Comparison of ENCODE assay signal across 8 cellular contexts in the genomic region with DNA sequence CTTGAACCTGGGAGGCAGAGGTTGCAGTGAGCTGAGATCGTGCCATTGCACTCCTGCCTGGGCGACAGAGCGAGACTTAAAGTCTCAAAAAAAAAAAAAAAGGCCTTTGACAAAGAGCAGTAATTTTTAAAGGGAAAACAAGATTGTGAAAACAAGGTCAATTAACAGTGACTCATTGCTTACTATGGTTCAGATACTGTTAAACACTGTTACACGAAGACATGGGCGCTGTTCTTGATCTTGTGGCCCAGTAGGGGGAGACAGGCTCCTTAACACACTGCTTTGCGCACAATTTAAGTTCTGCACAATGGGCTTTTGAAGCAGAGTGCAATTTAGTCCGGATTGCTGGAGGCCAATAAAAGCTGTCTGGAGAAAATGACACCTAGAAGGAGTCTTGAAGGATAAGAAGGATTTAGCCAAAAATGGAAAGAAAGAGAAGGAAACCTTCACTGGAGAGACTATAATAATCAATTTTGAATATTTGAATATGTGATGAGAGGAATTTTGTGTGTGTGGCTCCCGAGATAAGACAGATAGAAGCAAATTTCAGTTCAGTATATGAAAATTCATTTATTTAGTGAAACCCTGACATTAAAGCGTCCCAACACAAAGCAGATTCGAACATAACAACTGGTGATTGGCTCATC. TPM values are rescaled to one million over a fixed set of nuclear protein-coding genes. Genes with fewer than 3 reads are reported as not detected.
A peak's percentile ranks its signal among the peaks of the same experiment; 100 is the strongest.
DNase-seq lines count a peak whose midpoint lies in the region; ATAC-seq, FAIRE-seq and TF ChIP-seq lines count a peak whose summit lies in the region.

No MANE protein-coding gene starts in this region.

- peak; percentile 54 for FAIRE-seq in GM12892 (lab: Jason Lieb, UNC)

- H3K4me3 ChIP-seq in AG04450 (ENCODE audit: low read depth, low read length) (no peak overlapping the region), cardiac fibroblast (replicated peaks in 1 of 2; ENCODE audit: low read depth in 2 of 2, low read length in 2 of 2) (no peak overlapping the region)

- CTCF ChIA-PET in AG04450 (lab: Charles Lee), result interaction anchor here (0.6 to 2.3 kb wide), 15 partner anchors 10 to 355 kb away, joined by 3 to 24 read pairs (median 4); a partner anchor contains a TSS

- no peak for ATAC-seq in HG03025 (IDR thresholded peaks at IDR 0.05; ENCODE audit: low FRiP score, unreplicated experiment)

- peak; percentile 86 for TF ChIP-seq CTCF in AG04450 (IDR thresholded peaks at IDR 0.05; ENCODE audit: low read depth, low read length)
- peak; percentile 86 for TF ChIP-seq CTCF in cardiac fibroblast (IDR thresholded peaks at IDR 0.05; ENCODE audit: low read depth, low read length)

- peak; percentile 47 for DNase-seq in AG04450 (ENCODE audit: low read depth, low spot score)
- DNase-seq in GM12892 (ENCODE audit: insufficient read length), result no peak
- peak; percentile 70 for DNase-seq in NAMALWA (ENCODE audit: low spot score)
- DNase-seq in T-helper 1 cell, result peak in 3 of 5 donors; percentile 17 to 56 (median 18)
- DNase-seq in cardiac fibroblast (ENCODE audit: low read depth in 2 of 2), result peak; percentile 88
- DNase-seq in kidney tubule cell (ENCODE audit: low spot score), result peak; percentile 74
- DNase-seq in stimulated activated naive CD4-positive, alpha-beta T cell treated with Interleukin-2 at 50 U/mL for 16 hours (lab: John Stamatoyannopoulos, UW), result peak; percentile 38

- H3K27ac ChIP-seq in AG04450 (ENCODE audit: low read depth, low read length), result no peak overlapping the region

- H3K9me3 ChIP-seq in AG04450 (ENCODE audit: control insufficient read depth, insufficient read depth, low read length), result no peaks in the 10 kb centered on the region

- TF ChIP-seq POLR2A in GM12892 (IDR thresholded peaks at IDR 0.05; ENCODE audit: low read depth, low read length), result no peak

- H3K27me3 ChIP-seq in AG04450 (ENCODE audit: control insufficient read depth, insufficient read depth, low read length), result no peaks in the 10 kb centered on the region

- POLR2A ChIA-PET in AG04450 (lab: Yijun Ruan, JAX), result no interaction called here

RNA-seq across cellular contexts. Expression of a gene that starts 6.0 kb away (rescaled TPM):
- 13.1 and 17.6 TPM in 2 replicates for polyA plus RNA-seq in AG04450 (2011; rRNA removed)
- 28.0 and 33.8 TPM in 2 replicates for polyA minus RNA-seq in AG04450 (2011; rRNA and poly(A)+ RNA removed)
- polyA plus RNA-seq in GM12892 (2012; ENCODE audit: missing spikeins), result 10.3 TPM

RNA-seq across cellular contexts. Expression of a gene that starts 22.4 kb away (rescaled TPM):
- polyA plus RNA-seq in AG04450 (2011; rRNA removed), result 25.6 and 27.9 TPM in 2 replicates
- polyA minus RNA-seq in AG04450 (2011; rRNA and poly(A)+ RNA removed), result 43.2 and 61.6 TPM in 2 replicates
- polyA plus RNA-seq in GM12892 (2012; ENCODE audit: missing spikeins), result 24.8 TPM

RNA-seq across cellular contexts. Expression of a gene that starts 25.6 kb away (rescaled TPM):
- 77.5 and 96.2 TPM in 2 replicates for polyA plus RNA-seq in AG04450 (2011; rRNA removed)
- 35.4 and 44.5 TPM in 2 replicates for polyA minus RNA-seq in AG04450 (2011; rRNA and poly(A)+ RNA removed)
- polyA plus RNA-seq in GM12892 (2012; ENCODE audit: missing spikeins), result 61.4 TPM
